ENCODE assay signal across 1 cellular context in the genomic region with DNA sequence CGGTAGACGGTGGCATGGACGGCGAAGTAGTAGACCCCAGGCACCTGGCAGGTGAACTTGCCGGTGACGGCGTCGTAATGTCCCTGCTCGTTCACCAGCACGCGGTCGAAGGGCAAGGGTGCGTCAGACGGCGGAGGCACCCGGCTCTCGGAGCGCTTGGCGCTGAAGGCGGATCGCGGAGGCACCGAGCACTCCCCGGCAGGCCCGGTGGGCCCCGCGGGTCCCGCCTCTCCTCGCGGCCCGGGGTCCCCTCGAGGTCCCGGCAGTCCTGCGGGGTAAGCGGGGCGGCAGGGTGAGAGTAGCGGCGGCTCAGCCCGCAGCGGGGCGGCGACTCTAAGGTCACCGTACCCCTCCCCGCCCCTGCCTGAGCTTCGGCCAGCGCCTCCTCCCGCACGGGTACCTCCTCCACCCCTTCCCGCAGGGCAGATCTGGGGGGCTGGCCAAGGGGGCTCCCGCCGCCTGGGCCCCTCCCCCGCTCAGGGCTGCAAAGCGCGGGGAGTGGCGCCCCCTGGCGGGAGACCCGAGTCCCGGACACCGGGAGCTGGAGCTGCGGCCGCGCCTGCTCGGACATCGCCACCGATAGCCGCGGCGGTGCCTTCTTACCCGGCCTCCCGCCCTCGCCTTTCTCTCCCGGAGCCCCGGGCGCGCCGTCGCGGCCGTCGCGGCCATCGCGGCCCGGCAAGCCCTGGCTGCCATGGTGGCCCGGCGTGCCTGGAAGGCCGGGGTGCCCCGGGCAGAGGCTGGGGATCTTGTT.
TF ChIP-seq lines count a peak whose summit lies in the region.

No MANE protein-coding gene starts in this region.

TF ChIP-seq in HepG2, 621 proteins besides CTCF, POLR2A, EP300 and RAD21 (continued from another document and continues in another):
- TF ChIP-seq TCF12 (IDR thresholded peaks at IDR 0.05) = no peak
- 0 out of 2 replicates have a peak, but pooled peaks have one; percentile 45 for TF ChIP-seq TCF12 (CRISPR knock-in tag; IDR thresholded peaks at IDR 0.05)
- TF ChIP-seq ZBTB7B (CRISPR knock-in tag; IDR thresholded peaks at IDR 0.05) = peak; percentile 71
- peak; percentile 62; the same call in 1 of the 2 replicates for TF ChIP-seq ZNF768 (CRISPR knock-in tag; IDR thresholded peaks at IDR 0.05)
- TF ChIP-seq SP2 (CRISPR knock-in tag; IDR thresholded peaks at IDR 0.05) = peak; percentile 45; the same call in 1 of the 2 replicates
- peak; percentile 36; the same call in 1 of the 2 replicates for TF ChIP-seq KMT2A (CRISPR knock-in tag; IDR thresholded peaks at IDR 0.05)
- peak; percentile 45; the same call in 1 of the 2 replicates for TF ChIP-seq REPIN1 (CRISPR knock-in tag; IDR thresholded peaks at IDR 0.05; ENCODE audit: borderline replicate concordance, low read depth)
- peak; percentile 53 for TF ChIP-seq YY1 (IDR thresholded peaks at IDR 0.05; ENCODE audit: insufficient read depth, insufficient replicate concordance, low read depth, low read length)
- peak; percentile 70 for TF ChIP-seq AGO1 (IDR thresholded peaks at IDR 0.05; ENCODE audit: low read depth, low read length, poor library complexity, severe bottlenecking)
- TF ChIP-seq RBFOX2 (IDR thresholded peaks at IDR 0.05; ENCODE audit: low read depth, low read length) = peak; percentile 68
- peak; percentile 97 for TF ChIP-seq ZNF777 (CRISPR knock-in tag; IDR thresholded peaks at IDR 0.05)
- 0 out of 2 replicates have a peak, but pooled peaks have one; percentile 19 for TF ChIP-seq ZNF160 (CRISPR knock-in tag; IDR thresholded peaks at IDR 0.05)
- peak; percentile 59 for TF ChIP-seq ZFX (CRISPR knock-in tag; IDR thresholded peaks at IDR 0.05; ENCODE audit: low read depth)
- TF ChIP-seq, protein P1, sequence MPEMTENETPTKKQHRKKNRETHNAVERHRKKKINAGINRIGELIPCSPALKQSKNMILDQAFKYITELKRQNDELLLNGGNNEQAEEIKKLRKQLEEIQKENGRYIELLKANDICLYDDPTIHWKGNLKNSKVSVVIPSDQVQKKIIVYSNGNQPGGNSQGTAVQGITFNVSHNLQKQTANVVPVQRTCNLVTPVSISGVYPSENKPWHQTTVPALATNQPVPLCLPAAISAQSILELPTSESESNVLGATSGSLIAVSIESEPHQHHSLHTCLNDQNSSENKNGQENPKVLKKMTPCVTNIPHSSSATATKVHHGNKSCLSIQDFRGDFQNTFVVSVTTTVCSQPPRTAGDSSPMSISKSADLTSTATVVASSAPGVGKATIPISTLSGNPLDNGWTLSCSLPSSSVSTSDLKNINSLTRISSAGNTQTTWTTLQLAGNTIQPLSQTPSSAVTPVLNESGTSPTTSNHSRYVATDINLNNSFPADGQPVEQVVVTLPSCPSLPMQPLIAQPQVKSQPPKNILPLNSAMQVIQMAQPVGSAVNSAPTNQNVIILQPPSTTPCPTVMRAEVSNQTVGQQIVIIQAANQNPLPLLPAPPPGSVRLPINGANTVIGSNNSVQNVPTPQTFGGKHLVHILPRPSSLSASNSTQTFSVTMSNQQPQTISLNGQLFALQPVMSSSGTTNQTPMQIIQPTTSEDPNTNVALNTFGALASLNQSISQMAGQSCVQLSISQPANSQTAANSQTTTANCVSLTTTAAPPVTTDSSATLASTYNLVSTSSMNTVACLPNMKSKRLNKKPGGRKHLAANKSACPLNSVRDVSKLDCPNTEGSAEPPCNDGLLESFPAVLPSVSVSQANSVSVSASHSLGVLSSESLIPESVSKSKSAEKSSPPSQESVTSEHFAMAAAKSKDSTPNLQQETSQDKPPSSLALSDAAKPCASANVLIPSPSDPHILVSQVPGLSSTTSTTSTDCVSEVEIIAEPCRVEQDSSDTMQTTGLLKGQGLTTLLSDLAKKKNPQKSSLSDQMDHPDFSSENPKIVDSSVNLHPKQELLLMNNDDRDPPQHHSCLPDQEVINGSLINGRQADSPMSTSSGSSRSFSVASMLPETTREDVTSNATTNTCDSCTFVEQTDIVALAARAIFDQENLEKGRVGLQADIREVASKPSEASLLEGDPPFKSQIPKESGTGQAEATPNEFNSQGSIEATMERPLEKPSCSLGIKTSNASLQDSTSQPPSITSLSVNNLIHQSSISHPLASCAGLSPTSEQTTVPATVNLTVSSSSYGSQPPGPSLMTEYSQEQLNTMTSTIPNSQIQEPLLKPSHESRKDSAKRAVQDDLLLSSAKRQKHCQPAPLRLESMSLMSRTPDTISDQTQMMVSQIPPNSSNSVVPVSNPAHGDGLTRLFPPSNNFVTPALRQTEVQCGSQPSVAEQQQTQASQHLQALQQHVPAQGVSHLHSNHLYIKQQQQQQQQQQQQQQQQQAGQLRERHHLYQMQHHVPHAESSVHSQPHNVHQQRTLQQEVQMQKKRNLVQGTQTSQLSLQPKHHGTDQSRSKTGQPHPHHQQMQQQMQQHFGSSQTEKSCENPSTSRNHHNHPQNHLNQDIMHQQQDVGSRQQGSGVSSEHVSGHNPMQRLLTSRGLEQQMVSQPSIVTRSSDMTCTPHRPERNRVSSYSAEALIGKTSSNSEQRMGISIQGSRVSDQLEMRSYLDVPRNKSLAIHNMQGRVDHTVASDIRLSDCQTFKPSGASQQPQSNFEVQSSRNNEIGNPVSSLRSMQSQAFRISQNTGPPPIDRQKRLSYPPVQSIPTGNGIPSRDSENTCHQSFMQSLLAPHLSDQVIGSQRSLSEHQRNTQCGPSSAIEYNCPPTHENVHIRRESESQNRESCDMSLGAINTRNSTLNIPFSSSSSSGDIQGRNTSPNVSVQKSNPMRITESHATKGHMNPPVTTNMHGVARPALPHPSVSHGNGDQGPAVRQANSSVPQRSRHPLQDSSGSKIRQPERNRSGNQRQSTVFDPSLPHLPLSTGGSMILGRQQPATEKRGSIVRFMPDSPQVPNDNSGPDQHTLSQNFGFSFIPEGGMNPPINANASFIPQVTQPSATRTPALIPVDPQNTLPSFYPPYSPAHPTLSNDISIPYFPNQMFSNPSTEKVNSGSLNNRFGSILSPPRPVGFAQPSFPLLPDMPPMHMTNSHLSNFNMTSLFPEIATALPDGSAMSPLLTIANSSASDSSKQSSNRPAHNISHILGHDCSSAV (CRISPR knock-in tag; IDR thresholded peaks at IDR 0.05; ENCODE audit: borderline replicate concordance) = no peak
- TF ChIP-seq, protein P2, sequence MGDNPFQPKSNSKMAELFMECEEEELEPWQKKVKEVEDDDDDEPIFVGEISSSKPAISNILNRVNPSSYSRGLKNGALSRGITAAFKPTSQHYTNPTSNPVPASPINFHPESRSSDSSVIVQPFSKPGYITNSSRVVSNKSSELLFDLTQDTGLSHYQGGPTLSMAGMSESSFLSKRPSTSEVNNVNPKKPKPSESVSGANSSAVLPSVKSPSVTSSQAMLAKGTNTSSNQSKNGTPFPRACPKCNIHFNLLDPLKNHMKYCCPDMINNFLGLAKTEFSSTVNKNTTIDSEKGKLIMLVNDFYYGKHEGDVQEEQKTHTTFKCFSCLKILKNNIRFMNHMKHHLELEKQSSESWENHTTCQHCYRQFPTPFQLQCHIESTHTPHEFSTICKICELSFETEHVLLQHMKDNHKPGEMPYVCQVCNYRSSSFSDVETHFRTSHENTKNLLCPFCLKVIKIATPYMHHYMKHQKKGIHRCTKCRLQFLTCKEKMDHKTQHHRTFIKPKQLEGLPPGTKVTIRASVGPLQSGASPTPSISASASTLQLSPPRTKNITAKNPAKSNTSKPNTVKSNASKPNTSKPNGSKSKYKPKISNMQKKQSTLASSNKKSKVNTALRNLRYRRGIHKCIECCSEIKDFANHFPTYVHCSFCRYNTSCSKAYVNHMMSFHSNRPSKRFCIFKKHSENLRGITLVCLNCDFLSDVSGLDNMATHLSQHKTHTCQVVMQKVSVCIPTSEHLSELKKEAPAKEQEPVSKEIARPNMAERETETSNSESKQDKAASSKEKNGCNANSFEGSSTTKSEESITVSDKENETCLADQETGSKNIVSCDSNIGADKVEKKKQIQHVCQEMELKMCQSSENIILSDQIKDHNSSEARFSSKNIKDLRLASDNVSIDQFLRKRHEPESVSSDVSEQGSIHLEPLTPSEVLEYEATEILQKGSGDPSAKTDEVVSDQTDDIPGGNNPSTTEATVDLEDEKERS (CRISPR knock-in tag; IDR thresholded peaks at IDR 0.05) = no peak
- peak; percentile 65; the same call in 1 of the 2 replicates for TF ChIP-seq SALL2 (CRISPR knock-in tag; IDR thresholded peaks at IDR 0.05)
- TF ChIP-seq, protein P3, sequence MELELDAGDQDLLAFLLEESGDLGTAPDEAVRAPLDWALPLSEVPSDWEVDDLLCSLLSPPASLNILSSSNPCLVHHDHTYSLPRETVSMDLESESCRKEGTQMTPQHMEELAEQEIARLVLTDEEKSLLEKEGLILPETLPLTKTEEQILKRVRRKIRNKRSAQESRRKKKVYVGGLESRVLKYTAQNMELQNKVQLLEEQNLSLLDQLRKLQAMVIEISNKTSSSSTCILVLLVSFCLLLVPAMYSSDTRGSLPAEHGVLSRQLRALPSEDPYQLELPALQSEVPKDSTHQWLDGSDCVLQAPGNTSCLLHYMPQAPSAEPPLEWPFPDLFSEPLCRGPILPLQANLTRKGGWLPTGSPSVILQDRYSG (CRISPR knock-in tag; IDR thresholded peaks at IDR 0.05) = 0 out of 2 replicates have a peak, but pooled peaks have one; percentile 40
- TF ChIP-seq, protein P4, sequence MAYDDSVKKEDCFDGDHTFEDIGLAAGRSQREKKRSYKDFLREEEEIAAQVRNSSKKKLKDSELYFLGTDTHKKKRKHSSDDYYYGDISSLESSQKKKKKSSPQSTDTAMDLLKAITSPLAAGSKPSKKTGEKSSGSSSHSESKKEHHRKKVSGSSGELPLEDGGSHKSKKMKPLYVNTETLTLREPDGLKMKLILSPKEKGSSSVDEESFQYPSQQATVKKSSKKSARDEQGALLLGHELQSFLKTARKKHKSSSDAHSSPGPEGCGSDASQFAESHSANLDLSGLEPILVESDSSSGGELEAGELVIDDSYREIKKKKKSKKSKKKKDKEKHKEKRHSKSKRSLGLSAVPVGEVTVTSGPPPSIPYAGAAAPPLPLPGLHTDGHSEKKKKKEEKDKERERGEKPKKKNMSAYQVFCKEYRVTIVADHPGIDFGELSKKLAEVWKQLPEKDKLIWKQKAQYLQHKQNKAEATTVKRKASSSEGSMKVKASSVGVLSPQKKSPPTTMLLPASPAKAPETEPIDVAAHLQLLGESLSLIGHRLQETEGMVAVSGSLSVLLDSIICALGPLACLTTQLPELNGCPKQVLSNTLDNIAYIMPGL (CRISPR knock-in tag; IDR thresholded peaks at IDR 0.05; ENCODE audit: borderline replicate concordance in 1 of 2, low read depth in 1 of 2) = peak; percentile 76 to 81; a peak in 3 of 4 replicates
- TF ChIP-seq, protein P5, sequence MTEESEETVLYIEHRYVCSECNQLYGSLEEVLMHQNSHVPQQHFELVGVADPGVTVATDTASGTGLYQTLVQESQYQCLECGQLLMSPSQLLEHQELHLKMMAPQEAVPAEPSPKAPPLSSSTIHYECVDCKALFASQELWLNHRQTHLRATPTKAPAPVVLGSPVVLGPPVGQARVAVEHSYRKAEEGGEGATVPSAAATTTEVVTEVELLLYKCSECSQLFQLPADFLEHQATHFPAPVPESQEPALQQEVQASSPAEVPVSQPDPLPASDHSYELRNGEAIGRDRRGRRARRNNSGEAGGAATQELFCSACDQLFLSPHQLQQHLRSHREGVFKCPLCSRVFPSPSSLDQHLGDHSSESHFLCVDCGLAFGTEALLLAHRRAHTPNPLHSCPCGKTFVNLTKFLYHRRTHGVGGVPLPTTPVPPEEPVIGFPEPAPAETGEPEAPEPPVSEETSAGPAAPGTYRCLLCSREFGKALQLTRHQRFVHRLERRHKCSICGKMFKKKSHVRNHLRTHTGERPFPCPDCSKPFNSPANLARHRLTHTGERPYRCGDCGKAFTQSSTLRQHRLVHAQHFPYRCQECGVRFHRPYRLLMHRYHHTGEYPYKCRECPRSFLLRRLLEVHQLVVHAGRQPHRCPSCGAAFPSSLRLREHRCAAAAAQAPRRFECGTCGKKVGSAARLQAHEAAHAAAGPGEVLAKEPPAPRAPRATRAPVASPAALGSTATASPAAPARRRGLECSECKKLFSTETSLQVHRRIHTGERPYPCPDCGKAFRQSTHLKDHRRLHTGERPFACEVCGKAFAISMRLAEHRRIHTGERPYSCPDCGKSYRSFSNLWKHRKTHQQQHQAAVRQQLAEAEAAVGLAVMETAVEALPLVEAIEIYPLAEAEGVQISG (CRISPR knock-in tag; IDR thresholded peaks at IDR 0.05) = peak; percentile 49; the same call in 1 of the 2 replicates
- TF ChIP-seq ZFY (CRISPR knock-in tag; IDR thresholded peaks at IDR 0.05) = peak; percentile 65; the same call in 1 of the 2 replicates
- TF ChIP-seq, protein P6, sequence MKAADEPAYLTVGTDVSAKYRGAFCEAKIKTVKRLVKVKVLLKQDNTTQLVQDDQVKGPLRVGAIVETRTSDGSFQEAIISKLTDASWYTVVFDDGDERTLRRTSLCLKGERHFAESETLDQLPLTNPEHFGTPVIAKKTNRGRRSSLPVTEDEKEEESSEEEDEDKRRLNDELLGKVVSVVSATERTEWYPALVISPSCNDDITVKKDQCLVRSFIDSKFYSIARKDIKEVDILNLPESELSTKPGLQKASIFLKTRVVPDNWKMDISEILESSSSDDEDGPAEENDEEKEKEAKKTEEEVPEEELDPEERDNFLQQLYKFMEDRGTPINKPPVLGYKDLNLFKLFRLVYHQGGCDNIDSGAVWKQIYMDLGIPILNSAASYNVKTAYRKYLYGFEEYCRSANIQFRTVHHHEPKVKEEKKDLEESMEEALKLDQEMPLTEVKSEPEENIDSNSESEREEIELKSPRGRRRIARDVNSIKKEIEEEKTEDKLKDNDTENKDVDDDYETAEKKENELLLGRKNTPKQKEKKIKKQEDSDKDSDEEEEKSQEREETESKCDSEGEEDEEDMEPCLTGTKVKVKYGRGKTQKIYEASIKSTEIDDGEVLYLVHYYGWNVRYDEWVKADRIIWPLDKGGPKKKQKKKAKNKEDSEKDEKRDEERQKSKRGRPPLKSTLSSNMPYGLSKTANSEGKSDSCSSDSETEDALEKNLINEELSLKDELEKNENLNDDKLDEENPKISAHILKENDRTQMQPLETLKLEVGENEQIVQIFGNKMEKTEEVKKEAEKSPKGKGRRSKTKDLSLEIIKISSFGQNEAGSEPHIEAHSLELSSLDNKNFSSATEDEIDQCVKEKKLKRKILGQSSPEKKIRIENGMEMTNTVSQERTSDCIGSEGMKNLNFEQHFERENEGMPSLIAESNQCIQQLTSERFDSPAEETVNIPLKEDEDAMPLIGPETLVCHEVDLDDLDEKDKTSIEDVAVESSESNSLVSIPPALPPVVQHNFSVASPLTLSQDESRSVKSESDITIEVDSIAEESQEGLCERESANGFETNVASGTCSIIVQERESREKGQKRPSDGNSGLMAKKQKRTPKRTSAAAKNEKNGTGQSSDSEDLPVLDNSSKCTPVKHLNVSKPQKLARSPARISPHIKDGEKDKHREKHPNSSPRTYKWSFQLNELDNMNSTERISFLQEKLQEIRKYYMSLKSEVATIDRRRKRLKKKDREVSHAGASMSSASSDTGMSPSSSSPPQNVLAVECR (CRISPR knock-in tag; IDR thresholded peaks at IDR 0.05; ENCODE audit: borderline replicate concordance) = peak; percentile 40; the same call in 1 of the 2 replicates
- TF ChIP-seq, protein P7, sequence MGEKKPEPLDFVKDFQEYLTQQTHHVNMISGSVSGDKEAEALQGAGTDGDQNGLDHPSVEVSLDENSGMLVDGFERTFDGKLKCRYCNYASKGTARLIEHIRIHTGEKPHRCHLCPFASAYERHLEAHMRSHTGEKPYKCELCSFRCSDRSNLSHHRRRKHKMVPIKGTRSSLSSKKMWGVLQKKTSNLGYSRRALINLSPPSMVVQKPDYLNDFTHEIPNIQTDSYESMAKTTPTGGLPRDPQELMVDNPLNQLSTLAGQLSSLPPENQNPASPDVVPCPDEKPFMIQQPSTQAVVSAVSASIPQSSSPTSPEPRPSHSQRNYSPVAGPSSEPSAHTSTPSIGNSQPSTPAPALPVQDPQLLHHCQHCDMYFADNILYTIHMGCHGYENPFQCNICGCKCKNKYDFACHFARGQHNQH (CRISPR knock-in tag; IDR thresholded peaks at IDR 0.05) = 0 out of 2 replicates have a peak, but pooled peaks have one; percentile 59
